ENCODE assay signal across 22 cellular contexts in the genomic region with DNA sequence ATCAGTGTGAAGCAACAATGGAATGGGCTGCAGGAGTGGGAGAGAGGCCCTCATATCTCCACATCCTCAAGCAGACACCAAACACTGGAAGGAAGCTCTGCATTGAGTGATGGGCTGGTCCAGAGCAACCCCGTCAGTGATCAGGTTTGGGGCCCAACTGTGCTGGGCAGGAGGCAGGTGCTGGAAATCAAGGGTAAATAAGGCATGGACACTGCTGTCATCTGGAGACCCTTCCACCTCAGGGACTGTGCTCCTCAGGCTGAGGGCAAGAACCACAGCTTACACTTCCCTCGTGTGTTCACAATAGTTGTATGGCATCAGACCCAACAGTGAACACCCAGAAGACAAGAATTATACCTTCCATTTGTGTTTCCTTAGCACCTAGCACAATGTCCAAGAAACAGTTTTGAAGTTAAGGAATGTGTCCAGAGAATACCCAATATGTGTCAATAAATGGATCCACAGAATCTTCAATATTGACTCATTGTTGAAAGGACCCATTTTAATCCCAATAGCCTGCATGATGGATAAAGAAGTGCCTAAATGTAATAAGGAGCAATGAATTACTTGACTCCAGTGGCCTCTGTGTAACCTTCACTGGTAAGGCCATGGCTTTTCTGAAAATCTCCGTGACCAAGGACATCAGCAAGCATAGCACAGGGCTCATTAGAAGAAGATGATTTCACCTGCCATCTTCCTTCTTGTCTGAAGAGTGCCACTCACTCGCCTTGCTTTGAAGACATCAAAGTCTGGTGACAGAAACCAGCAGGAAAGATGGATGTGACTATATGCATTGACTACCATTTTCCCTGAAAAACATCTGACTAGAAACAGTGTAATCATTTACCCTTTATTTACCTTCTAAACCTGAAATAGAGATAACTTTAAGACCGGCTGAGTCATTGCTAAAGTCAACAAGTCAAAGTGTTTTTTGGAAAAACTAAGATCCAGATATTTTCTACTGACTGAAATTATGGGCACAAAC. TPM values are rescaled to one million over a fixed set of nuclear protein-coding genes. Genes with fewer than 3 reads are reported as not detected.
"Had no signal": no experiment of that assay in that cellular context is flagged by ENCODE, and none has a peak within 500 bp of the region (broad histone marks: within the 10 kb centered on the region; RNA-seq: fewer than 3 reads in every experiment).

No MANE protein-coding gene starts in this region.

- H3K4me1 Mint-ChIP-seq: activated CD4-positive, alpha-beta T cell treated with anti-CD3 and anti-CD28 coated beads, Interleukin-2, amount 10 ng/mL, durations not matched to agents 24 days and 14 days had no signal

- H3K4me3 Mint-ChIP-seq: activated CD4-positive, alpha-beta T cell treated with anti-CD3 and anti-CD28 coated beads, Interleukin-2, amount 10 ng/mL, durations not matched to agents 24 days and 14 days; activated CD8-positive, alpha-beta T cell treated with anti-CD3 and anti-CD28 coated beads for 36 hours; natural killer cell treated with Interleukin-12 subunit alpha and Interleukin-12 subunit beta and Interleukin-15 and Interleukin-18, amount 100 ng/mL, for 72 hours had no signal

- H3K27ac Mint-ChIP-seq: activated CD4-positive, alpha-beta T cell treated with anti-CD3 and anti-CD28 coated beads, Interleukin-2, amount 10 ng/mL, durations not matched to agents 24 days and 14 days; activated CD8-positive, alpha-beta T cell treated with anti-CD3 and anti-CD28 coated beads for 36 hours; natural killer cell treated with Interleukin-12 subunit alpha and Interleukin-12 subunit beta and Interleukin-15 and Interleukin-18, amount 100 ng/mL, for 72 hours had no signal

- H3K36me3 Mint-ChIP-seq: natural killer cell treated with Interleukin-12 subunit alpha and Interleukin-12 subunit beta and Interleukin-15 and Interleukin-18, amount 100 ng/mL, for 72 hours had no signal

- H3K27me3 Mint-ChIP-seq: activated CD8-positive, alpha-beta T cell treated with anti-CD3 and anti-CD28 coated beads for 36 hours had no signal

- H3K9me3 Mint-ChIP-seq: activated CD4-positive, alpha-beta T cell treated with anti-CD3 and anti-CD28 coated beads, Interleukin-2, amount 10 ng/mL, durations not matched to agents 24 days and 14 days; activated CD8-positive, alpha-beta T cell treated with anti-CD3 and anti-CD28 coated beads for 36 hours; natural killer cell treated with Interleukin-12 subunit alpha and Interleukin-12 subunit beta and Interleukin-15 and Interleukin-18, amount 100 ng/mL, for 72 hours had no signal

- ATAC-seq: activated CD8-positive, alpha-beta T cell treated with anti-CD3 and anti-CD28 coated beads for 36 hours; gastroesophageal sphincter; heart right ventricle; lower lobe of right lung; natural killer cell treated with Interleukin-12 subunit alpha and Interleukin-12 subunit beta and Interleukin-15 and Interleukin-18, amount 100 ng/mL, for 72 hours had no signal

- DNase-seq: activated CD4-positive, alpha-beta T cell treated with anti-CD3 and anti-CD28 coated beads, Interleukin-2, amount 10 ng/mL, durations not matched to agents 24 days and 14 days; activated CD4-positive, CD25-positive, alpha-beta regulatory T cell; activated CD8-positive, alpha-beta T cell treated with anti-CD3 and anti-CD28 coated beads for 36 hours; activated naive CD4-positive, alpha-beta T cell treated with anti-CD3 and anti-CD28 coated beads, Interleukin-2, amount 50 U/mL, for 16 hours; activated T-cell treated with anti-CD3 and anti-CD28 coated beads, Interleukin-2, amount 50 U/mL, for 1 hour; cerebellar nuclear complex; cortex of kidney; heart right ventricle; lower lobe of right lung; retina; stimulated activated CD4-positive, alpha-beta T cell treated with anti-CD3 and anti-CD28 coated beads, Interleukin-12 subunit alpha, Interleukin-12 subunit beta, amount 100 ng/mL, for 4 hours; stimulated activated CD4-positive, alpha-beta T cell treated with anti-CD3 and anti-CD28 coated beads, Interleukin-1b, Interleukin-23, amount 100 ng/mL, for 48 hours; stimulated activated CD8-positive, alpha-beta memory T cell treated with anti-CD3 and anti-CD28 coated beads, Interleukin-4, amount 100 ng/mL, for 48 hours; stimulated activated naive CD4-positive, alpha-beta T cell; thyroid gland had no signal

RNA-seq across cellular contexts. Expression of gene AHSG, which starts 7.0 kb away (rescaled TPM):
- total RNA-seq: activated CD4-positive, alpha-beta T cell treated with anti-CD3 and anti-CD28 coated beads, Interleukin-2, amount 10 ng/mL, durations not matched to agents 24 days and 14 days; activated CD8-positive, alpha-beta T cell treated with anti-CD3 and anti-CD28 coated beads for 36 hours; breast epithelium; esophagus mucosa; gastroesophageal sphincter; heart right ventricle; lower lobe of right lung; natural killer cell treated with Interleukin-12 subunit alpha and Interleukin-12 subunit beta and Interleukin-15 and Interleukin-18, amount 100 ng/mL, for 72 hours; subcutaneous adipose tissue; thyroid gland had no signal

RNA-seq across cellular contexts. Expression of gene FETUB, which starts 34.3 kb away (rescaled TPM):
- total RNA-seq: activated CD4-positive, alpha-beta T cell treated with anti-CD3 and anti-CD28 coated beads, Interleukin-2, amount 10 ng/mL, durations not matched to agents 24 days and 14 days; activated CD8-positive, alpha-beta T cell treated with anti-CD3 and anti-CD28 coated beads for 36 hours; ascending aorta; breast epithelium; esophagus mucosa; gastroesophageal sphincter; lower lobe of right lung; natural killer cell treated with Interleukin-12 subunit alpha and Interleukin-12 subunit beta and Interleukin-15 and Interleukin-18, amount 100 ng/mL, for 72 hours; subcutaneous adipose tissue; thyroid gland; urinary bladder had no signal

RNA-seq across cellular contexts. Expression of gene HRG, which starts 60.0 kb away (rescaled TPM):
- total RNA-seq: activated CD4-positive, alpha-beta T cell treated with anti-CD3 and anti-CD28 coated beads, Interleukin-2, amount 10 ng/mL, durations not matched to agents 24 days and 14 days; activated CD8-positive, alpha-beta T cell treated with anti-CD3 and anti-CD28 coated beads for 36 hours; breast epithelium; gastroesophageal sphincter; lower lobe of right lung; natural killer cell treated with Interleukin-12 subunit alpha and Interleukin-12 subunit beta and Interleukin-15 and Interleukin-18, amount 100 ng/mL, for 72 hours; subcutaneous adipose tissue; urinary bladder had no signal
